ENCODE assay signal across 12 cellular contexts in genomic region chr6:118801257-118801656, GRCh38.
"Had no signal": no experiment of that assay in that cellular context is flagged by ENCODE, and none has a peak within 500 bp of the region (broad histone marks: within the 10 kb centered on the region; RNA-seq: fewer than 3 reads in every experiment).

No MANE protein-coding gene starts in this region.

- H3K36me3 Mint-ChIP-seq: type B pancreatic cell had no signal

- H3K4me1 ChIP-seq: breast epithelium, testis had no signal

- H3K36me3 ChIP-seq: adrenal gland, breast epithelium, gastrocnemius medialis, ovary, stomach had no signal

- H3K27me3 ChIP-seq: adrenal gland, breast epithelium, gastrocnemius medialis, ovary, stomach, testis had no signal

- H3K4me3 Mint-ChIP-seq: neural crest cell, type B pancreatic cell had no signal

- H3K27ac ChIP-seq: adrenal gland, breast epithelium, coronary artery, gastrocnemius medialis, ovary, psoas muscle, stomach, testis had no signal

- H3K9me3 ChIP-seq: adrenal gland, breast epithelium, gastrocnemius medialis, ovary, psoas muscle, testis had no signal

- H3K9me3 Mint-ChIP-seq: type B pancreatic cell had no signal

- H3K4me3 ChIP-seq: coronary artery, gastrocnemius medialis, ovary, skin epidermis, testis had no signal

- H3K27me3 Mint-ChIP-seq: activated CD8-positive, alpha-beta memory T cell treated with anti-CD3 and anti-CD28 coated beads, Interleukin-2, amount 10 ng/mL, durations not matched to agents 7 days and 5 days; type B pancreatic cell had no signal
